9 cellular contexts compared by ENCODE assay signal in the genomic region with DNA sequence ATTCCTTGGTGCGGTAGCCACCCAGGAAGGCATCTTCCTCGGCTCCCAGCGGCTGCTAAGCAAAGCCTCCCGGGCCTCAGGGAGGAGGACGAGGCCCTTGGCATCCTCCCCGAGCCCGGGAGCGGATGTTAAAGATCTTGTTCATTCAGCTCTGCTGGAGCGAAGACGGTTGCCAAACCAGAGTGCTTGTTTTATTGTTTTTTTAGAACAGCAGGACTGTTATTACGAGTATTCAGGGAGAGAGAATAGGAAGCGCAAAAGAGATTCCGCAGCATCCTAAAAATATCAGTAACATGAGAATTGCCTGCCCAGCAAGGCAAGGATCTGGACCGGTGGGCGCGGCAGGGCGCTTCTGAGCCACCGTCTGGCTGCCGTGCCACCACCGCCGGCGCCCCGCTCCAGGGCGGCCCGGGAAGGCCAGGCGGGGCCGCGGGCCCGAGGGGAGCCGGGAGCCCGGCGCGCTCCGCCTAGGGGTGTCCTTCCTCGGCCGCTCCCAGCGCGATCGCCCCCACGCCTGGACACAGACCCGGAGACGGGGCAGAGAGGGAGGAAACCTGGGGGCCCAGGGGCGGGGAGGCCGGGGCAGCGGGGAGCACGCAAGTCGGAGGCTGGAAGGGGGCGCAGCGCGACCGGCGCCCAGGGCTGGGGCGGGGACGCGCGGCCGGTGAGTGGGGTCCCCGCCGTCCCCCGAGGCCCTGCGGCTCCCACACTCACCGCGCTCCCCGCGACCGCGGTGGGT. TPM values are rescaled to one million over a fixed set of nuclear protein-coding genes. Genes with fewer than 3 reads are reported as not detected.
DNase-seq lines count a peak whose midpoint lies in the region; ATAC-seq and TF ChIP-seq lines count a peak whose summit lies in the region.
"Had no signal": no experiment of that assay in that cellular context is flagged by ENCODE, and none has a peak within 500 bp of the region (broad histone marks: within the 10 kb centered on the region; RNA-seq: fewer than 3 reads in every experiment).

No MANE protein-coding gene starts in this region.

- H3K4me3 ChIP-seq in SJSA1 (peak overlapping the region; percentile 86), ectodermal cell (ENCODE audit: insufficient read depth, low read depth, low read length) (peak overlapping the region; percentile 32), lung (peak overlapping the region; percentile 29), thoracic aorta (peak overlapping the region; percentile 82)

- H3K27ac ChIP-seq in SJSA1 (peak overlapping the region; percentile 59), ectodermal cell (ENCODE audit: insufficient read depth, low read depth, low read length, poor library complexity, severe bottlenecking) (no peak overlapping the region), lung (ENCODE audit: low read depth in 1 of 2, low read length in 1 of 2) (peak overlapping the region in 1 of 2 donors; percentile 47), thoracic aorta (peak overlapping the region; percentile 50 to 89)

- H3K27me3 ChIP-seq in SJSA1 (replicated peaks), result 0 out of 2 replicates have a peak, but pooled peaks cover 2% of the 10 kb centered on the region
- peaks cover 89% of the 10 kb centered on the region for H3K27me3 ChIP-seq in ectodermal cell (ENCODE audit: control insufficient read depth, insufficient read depth, low read length, poor library complexity, severe bottlenecking)
- no peaks in the 10 kb centered on the region for H3K27me3 ChIP-seq in lung (ENCODE audit: control insufficient read depth, insufficient read depth)
- H3K27me3 ChIP-seq in thoracic aorta (replicated peaks; ENCODE audit: insufficient read depth), result no peaks in the 10 kb centered on the region

- no peak for TF ChIP-seq CTCF in lung (IDR thresholded peaks at IDR 0.05; ENCODE audit: control extremely low read depth, extremely low read depth)
- TF ChIP-seq CTCF in thoracic aorta (IDR thresholded peaks at IDR 0.05), result no peak

- ATAC-seq in HG02759 (IDR thresholded peaks at IDR 0.05; ENCODE audit: unreplicated experiment) (peak; percentile 30), lung (ENCODE audit: insufficient read depth, low FRiP score) (peak; percentile 24), thoracic aorta (ENCODE audit: insufficient number of reproducible peaks, low FRiP score, low read depth) (peak; percentile 11)

- 2% methylated on average over 67 of the region's 67 CpGs for WGBS in ectodermal cell, 2 experiments
- 1 to 2% methylated on average over 40 to 67 of the region's 67 CpGs for WGBS in lung, 2 donors

- peaks cover 3% of the 10 kb centered on the region; the same call in 1 of the 2 replicates for H3K36me3 ChIP-seq in SJSA1
- no peaks in the 10 kb centered on the region for H3K36me3 ChIP-seq in ectodermal cell (ENCODE audit: control insufficient read depth, insufficient read depth, low read length)
- no peaks in the 10 kb centered on the region for H3K36me3 ChIP-seq in lung (ENCODE audit: control insufficient read depth in 2 of 2, insufficient read depth in 2 of 2, low read length in 2 of 2)
- H3K36me3 ChIP-seq in thoracic aorta, result no peaks in the 10 kb centered on the region

- DNase-seq in NCI-H2081 (lab: John Stamatoyannopoulos, UW), result peak; percentile 51 to 56
- no peak for DNase-seq in NCI-H2081 treated with DMSO at 0.1 percent for 48 hours (lab: John Stamatoyannopoulos, UW)
- DNase-seq in SJSA1 (ENCODE audit: low read depth in 1 of 2, low spot score in 2 of 2), result peak; percentile 71 to 73
- DNase-seq in lung (ENCODE audit: low spot score), result no peak
- no peak for DNase-seq in thoracic aorta (ENCODE audit: low spot score)
- DNase-seq in HUDEP-2 (lab: John Stamatoyannopoulos, UW; ENCODE audit: unreplicated experiment in 76 of 76), result no peak
- DNase-seq: DND-41 had no signal

- H3K4me1 ChIP-seq in SJSA1 (replicated peaks) (peaks cover 31% of the 10 kb centered on the region), ectodermal cell (ENCODE audit: control insufficient read depth, insufficient read depth, low read length) (peaks cover 6% of the 10 kb centered on the region), lung (ENCODE audit: control insufficient read depth in 2 of 2, insufficient read depth in 2 of 2, low read length in 2 of 2) (peaks cover 0 to 4% of the 10 kb centered on the region in 2 donors), thoracic aorta (ENCODE audit: control insufficient read depth in 1 of 2, low read depth in 2 of 2) (peaks cover 8 to 34% of the 10 kb centered on the region in 2 donors)

- H3K9me3 ChIP-seq in SJSA1 (replicated peaks) (no peaks in the 10 kb centered on the region), ectodermal cell (ENCODE audit: control insufficient read depth, low read length) (no peaks in the 10 kb centered on the region), lung (ENCODE audit: control insufficient read depth in 2 of 2, insufficient read depth in 1 of 2, low read length in 1 of 2) (no peaks in the 10 kb centered on the region), thoracic aorta (no peaks in the 10 kb centered on the region)

RNA-seq across cellular contexts. Expression of a gene that starts 0.8 kb away (rescaled TPM):
- total RNA-seq in SJSA1 (2014; rRNA removed; shearing (Covaris generic)), result 13.7 and 21.3 TPM in 2 replicates
- polyA plus RNA-seq in ectodermal cell (2013, experiment 1 of 4), result 1.0 TPM
- polyA plus RNA-seq in ectodermal cell (2013, experiment 2 of 4), result 0.28 TPM
- polyA plus RNA-seq in ectodermal cell (2013, experiment 3 of 4), result 0.43 TPM
- 0.16 TPM for polyA plus RNA-seq in ectodermal cell (2013, experiment 4 of 4)
- 1 to 10 TPM; 1.0 to 5.1 TPM for total RNA-seq in lung
- polyA plus RNA-seq in lung, result 1 to 10 TPM in 1 of 2 donors, under 1 TPM in 1; 0.35 to 1.0 TPM
- total RNA-seq in thoracic aorta, result 10 to 100 TPM; 13.5 to 26.9 TPM

RNA-seq across cellular contexts. Expression of a gene that starts 36.0 kb away (rescaled TPM):
- 13.6 and 16.0 TPM in 2 replicates for total RNA-seq in SJSA1 (2014; rRNA removed; shearing (Covaris generic))
- 31.9 TPM for polyA plus RNA-seq in ectodermal cell (2013, experiment 1 of 4)
- polyA plus RNA-seq in ectodermal cell (2013, experiment 2 of 4), result 33.3 TPM
- 27.1 TPM for polyA plus RNA-seq in ectodermal cell (2013, experiment 3 of 4)
- polyA plus RNA-seq in ectodermal cell (2013, experiment 4 of 4), result 29.8 TPM
- total RNA-seq in lung (10 to 100 TPM; 20.3 to 21.8 TPM), thoracic aorta (10 to 100 TPM; 14.4 to 20.0 TPM)
- 10 to 100 TPM in 1 of 2 donors, 1 to 10 TPM in 1; 7.4 to 14.4 TPM for polyA plus RNA-seq in lung

RNA-seq across cellular contexts. Expression of a gene that starts 43.2 kb away (rescaled TPM):
- total RNA-seq in SJSA1 (2014; rRNA removed; shearing (Covaris generic)), result 180 and 209 TPM in 2 replicates
- 122 TPM for polyA plus RNA-seq in ectodermal cell (2013, experiment 1 of 4)
- polyA plus RNA-seq in ectodermal cell (2013, experiment 2 of 4), result 110 TPM
- 87.4 TPM for polyA plus RNA-seq in ectodermal cell (2013, experiment 3 of 4)
- 86.9 TPM for polyA plus RNA-seq in ectodermal cell (2013, experiment 4 of 4)
- total RNA-seq in lung, result 10 to 100 TPM in 1 of 2 donors, 1 to 10 TPM in 1; 4.8 to 15.6 TPM
- polyA plus RNA-seq in lung, result 1 to 10 TPM; 5.2 to 6.1 TPM
- total RNA-seq in thoracic aorta, result 1 to 10 TPM in 1 of 2 donors, under 1 TPM in 1; 0.92 to 1.2 TPM

Comparison
In these comparisons a context has a peak if more than half of its experiments do, and no peak if none do; other contexts are left out.
1. DNase-seq: peak in NCI-H2081 (2 of 2) and SJSA1 (2 of 2); none in NCI-H2081 treated with DMSO at 0.1 percent for 48 hours (single experiment), lung (single experiment), thoracic aorta (single experiment) and HUDEP-2 (0 of 76).
2. H3K4me3 ChIP-seq: peak in every context shown above with its lines; median percentile 86 in SJSA1; 82 in thoracic aorta; 32 in ectodermal cell; 29 in lung.
3. RNA of a gene that starts 43.2 kb away (total RNA-seq): 180 to 209 TPM in SJSA1; 4.8 to 15.6 TPM in lung and 0.92 to 1.2 TPM in thoracic aorta; every median in the first group is over 10 times any median in the second.
4. Peak in every context shown above with its lines, with median percentiles within 50 percentile points of each other: ATAC-seq.